ENCODE assay signal across 13 cellular contexts in genomic region chr17:40999583-40999982, GRCh38. TPM values are rescaled to one million over a fixed set of nuclear protein-coding genes. Genes with fewer than 3 reads are reported as not detected.
"Had no signal": no experiment of that assay in that cellular context is flagged by ENCODE, and none has a peak within 500 bp of the region (broad histone marks: within the 10 kb centered on the region; RNA-seq: fewer than 3 reads in every experiment).

KRTAP3-2 (minus strand) TSS chr17:40999906; CDS start chr17:40999853, 53 bp downstream.

RNA-seq across cellular contexts. Expression of gene KRTAP3-2, which starts in this region (rescaled TPM):
- total RNA-seq: activated B cell treated with CpG ODN at 0.5 μM for 24 hours; activated CD8-positive, alpha-beta T cell treated with anti-CD3 and anti-CD28 coated beads for 36 hours; activated T-cell treated with anti-CD3 and anti-CD28 coated beads, Interleukin-2, amount 50 U/mL, for 4 hours; activated T-helper 17 cell treated with anti-CD3 and anti-CD28 coated beads, Interleukin-2, amount 50 U/mL, for 72 hours; astrocyte; chondrocyte; dermis blood vessel endothelial cell; esophagus muscularis mucosa; foreskin keratinocyte; gastrocnemius medialis; heart right ventricle; T-helper 2 cell treated with Interferon-gamma antibody and Interleukin-4, amounts not matched to agents 100 ng/mL and 5 ng/mL, for 36 hours had no signal
- polyA plus RNA-seq: adipose tissue, foreskin keratinocyte, heart right ventricle had no signal
